Comparison of ENCODE assay signal across 1 cellular context in genomic region chr4:6308890-6309643, GRCh38.
A peak's percentile ranks its signal among the peaks of the same experiment; 100 is the strongest.
TF ChIP-seq lines count a peak whose summit lies in the region.

No MANE protein-coding gene starts in this region.

TF ChIP-seq in HepG2, 621 proteins besides CTCF, POLR2A, EP300 and RAD21 (continued from another document and continues in another):
- TF ChIP-seq, protein P1, sequence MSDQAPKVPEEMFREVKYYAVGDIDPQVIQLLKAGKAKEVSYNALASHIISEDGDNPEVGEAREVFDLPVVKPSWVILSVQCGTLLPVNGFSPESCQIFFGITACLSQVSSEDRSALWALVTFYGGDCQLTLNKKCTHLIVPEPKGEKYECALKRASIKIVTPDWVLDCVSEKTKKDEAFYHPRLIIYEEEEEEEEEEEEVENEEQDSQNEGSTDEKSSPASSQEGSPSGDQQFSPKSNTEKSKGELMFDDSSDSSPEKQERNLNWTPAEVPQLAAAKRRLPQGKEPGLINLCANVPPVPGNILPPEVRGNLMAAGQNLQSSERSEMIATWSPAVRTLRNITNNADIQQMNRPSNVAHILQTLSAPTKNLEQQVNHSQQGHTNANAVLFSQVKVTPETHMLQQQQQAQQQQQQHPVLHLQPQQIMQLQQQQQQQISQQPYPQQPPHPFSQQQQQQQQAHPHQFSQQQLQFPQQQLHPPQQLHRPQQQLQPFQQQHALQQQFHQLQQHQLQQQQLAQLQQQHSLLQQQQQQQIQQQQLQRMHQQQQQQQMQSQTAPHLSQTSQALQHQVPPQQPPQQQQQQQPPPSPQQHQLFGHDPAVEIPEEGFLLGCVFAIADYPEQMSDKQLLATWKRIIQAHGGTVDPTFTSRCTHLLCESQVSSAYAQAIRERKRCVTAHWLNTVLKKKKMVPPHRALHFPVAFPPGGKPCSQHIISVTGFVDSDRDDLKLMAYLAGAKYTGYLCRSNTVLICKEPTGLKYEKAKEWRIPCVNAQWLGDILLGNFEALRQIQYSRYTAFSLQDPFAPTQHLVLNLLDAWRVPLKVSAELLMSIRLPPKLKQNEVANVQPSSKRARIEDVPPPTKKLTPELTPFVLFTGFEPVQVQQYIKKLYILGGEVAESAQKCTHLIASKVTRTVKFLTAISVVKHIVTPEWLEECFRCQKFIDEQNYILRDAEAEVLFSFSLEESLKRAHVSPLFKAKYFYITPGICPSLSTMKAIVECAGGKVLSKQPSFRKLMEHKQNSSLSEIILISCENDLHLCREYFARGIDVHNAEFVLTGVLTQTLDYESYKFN (CRISPR knock-in tag; conservative IDR thresholded peaks at IDR 0.05), result peak; percentile 31; the same call in 1 of the 2 replicates
- peak; percentile 48; the same call in 1 of the 2 replicates for TF ChIP-seq NKX3-1 (CRISPR knock-in tag; IDR thresholded peaks at IDR 0.05)
- TF ChIP-seq MEIS2 (CRISPR knock-in tag; IDR thresholded peaks at IDR 0.05), result no peak; the same call in 1 of the 2 replicates
- TF ChIP-seq, protein P2, sequence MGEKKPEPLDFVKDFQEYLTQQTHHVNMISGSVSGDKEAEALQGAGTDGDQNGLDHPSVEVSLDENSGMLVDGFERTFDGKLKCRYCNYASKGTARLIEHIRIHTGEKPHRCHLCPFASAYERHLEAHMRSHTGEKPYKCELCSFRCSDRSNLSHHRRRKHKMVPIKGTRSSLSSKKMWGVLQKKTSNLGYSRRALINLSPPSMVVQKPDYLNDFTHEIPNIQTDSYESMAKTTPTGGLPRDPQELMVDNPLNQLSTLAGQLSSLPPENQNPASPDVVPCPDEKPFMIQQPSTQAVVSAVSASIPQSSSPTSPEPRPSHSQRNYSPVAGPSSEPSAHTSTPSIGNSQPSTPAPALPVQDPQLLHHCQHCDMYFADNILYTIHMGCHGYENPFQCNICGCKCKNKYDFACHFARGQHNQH (CRISPR knock-in tag; IDR thresholded peaks at IDR 0.05), result no peak; the same call in 1 of the 2 replicates
- TF ChIP-seq ZNF484 (CRISPR knock-in tag; IDR thresholded peaks at IDR 0.05; ENCODE audit: borderline replicate concordance, low read depth), result no peak
- TF ChIP-seq, protein P3, sequence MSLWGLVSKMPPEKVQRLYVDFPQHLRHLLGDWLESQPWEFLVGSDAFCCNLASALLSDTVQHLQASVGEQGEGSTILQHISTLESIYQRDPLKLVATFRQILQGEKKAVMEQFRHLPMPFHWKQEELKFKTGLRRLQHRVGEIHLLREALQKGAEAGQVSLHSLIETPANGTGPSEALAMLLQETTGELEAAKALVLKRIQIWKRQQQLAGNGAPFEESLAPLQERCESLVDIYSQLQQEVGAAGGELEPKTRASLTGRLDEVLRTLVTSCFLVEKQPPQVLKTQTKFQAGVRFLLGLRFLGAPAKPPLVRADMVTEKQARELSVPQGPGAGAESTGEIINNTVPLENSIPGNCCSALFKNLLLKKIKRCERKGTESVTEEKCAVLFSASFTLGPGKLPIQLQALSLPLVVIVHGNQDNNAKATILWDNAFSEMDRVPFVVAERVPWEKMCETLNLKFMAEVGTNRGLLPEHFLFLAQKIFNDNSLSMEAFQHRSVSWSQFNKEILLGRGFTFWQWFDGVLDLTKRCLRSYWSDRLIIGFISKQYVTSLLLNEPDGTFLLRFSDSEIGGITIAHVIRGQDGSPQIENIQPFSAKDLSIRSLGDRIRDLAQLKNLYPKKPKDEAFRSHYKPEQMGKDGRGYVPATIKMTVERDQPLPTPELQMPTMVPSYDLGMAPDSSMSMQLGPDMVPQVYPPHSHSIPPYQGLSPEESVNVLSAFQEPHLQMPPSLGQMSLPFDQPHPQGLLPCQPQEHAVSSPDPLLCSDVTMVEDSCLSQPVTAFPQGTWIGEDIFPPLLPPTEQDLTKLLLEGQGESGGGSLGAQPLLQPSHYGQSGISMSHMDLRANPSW (CRISPR knock-in tag; IDR thresholded peaks at IDR 0.05; ENCODE audit: borderline replicate concordance), result no peak; the same call in 1 of the 2 replicates
- no peak; the same call in none of the 2 replicates for TF ChIP-seq ZC3H13 (CRISPR knock-in tag; IDR thresholded peaks at IDR 0.05)
- no peak for TF ChIP-seq GPN1 (CRISPR knock-in tag; IDR thresholded peaks at IDR 0.05; ENCODE audit: borderline replicate concordance)
- TF ChIP-seq SMAD3 (CRISPR knock-in tag; IDR thresholded peaks at IDR 0.05), result no peak
- TF ChIP-seq ZNF672 (CRISPR knock-in tag; IDR thresholded peaks at IDR 0.05), result no peak
- peak; percentile 84 for TF ChIP-seq STAG1 (CRISPR knock-in tag; IDR thresholded peaks at IDR 0.05)
- no peak for TF ChIP-seq MIER2 (CRISPR knock-in tag; IDR thresholded peaks at IDR 0.05)
- no peak for TF ChIP-seq KDM4B (CRISPR knock-in tag; IDR thresholded peaks at IDR 0.05)
- no peak for TF ChIP-seq MZF1 (CRISPR knock-in tag; IDR thresholded peaks at IDR 0.05; ENCODE audit: borderline replicate concordance)
- no peak for TF ChIP-seq RBM39 (IDR thresholded peaks at IDR 0.05; ENCODE audit: low read depth, low read length, poor library complexity, severe bottlenecking)
- TF ChIP-seq ZBTB1 (CRISPR knock-in tag; IDR thresholded peaks at IDR 0.05; ENCODE audit: borderline replicate concordance), result no peak
- TF ChIP-seq, protein P4, sequence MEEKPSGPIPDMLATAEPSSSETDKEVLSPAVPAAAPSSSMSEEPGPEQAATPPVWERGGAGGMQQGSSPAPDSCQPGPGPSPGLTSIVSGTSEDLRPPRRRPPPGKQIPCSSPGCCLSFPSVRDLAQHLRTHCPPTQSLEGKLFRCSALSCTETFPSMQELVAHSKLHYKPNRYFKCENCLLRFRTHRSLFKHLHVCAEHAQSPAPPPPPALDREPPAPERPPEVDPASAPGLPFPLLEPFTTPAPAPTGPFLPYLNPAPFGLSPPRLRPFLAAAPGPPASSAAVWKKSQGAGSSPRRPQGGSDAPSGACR (CRISPR knock-in tag; IDR thresholded peaks at IDR 0.05), result no peak
- no peak for TF ChIP-seq RFX3 (CRISPR knock-in tag; IDR thresholded peaks at IDR 0.05)
- TF ChIP-seq, protein P5, sequence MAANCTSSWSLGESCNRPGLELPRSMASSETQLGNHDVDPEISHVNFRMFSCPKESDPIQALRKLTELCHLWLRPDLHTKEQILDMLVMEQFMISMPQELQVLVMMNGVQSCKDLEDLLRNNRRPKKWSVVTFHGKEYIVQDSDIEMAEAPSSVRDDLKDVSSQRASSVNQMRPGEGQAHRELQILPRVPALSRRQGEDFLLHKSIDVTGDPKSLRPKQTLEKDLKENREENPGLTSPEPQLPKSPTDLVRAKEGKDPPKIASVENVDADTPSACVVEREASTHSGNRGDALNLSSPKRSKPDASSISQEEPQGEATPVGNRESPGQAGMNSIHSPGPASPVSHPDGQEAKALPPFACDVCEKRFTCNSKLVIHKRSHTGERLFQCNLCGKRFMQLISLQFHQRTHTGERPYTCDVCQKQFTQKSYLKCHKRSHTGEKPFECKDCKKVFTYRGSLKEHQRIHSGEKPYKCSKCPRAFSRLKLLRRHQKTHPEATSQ (CRISPR knock-in tag; IDR thresholded peaks at IDR 0.05; ENCODE audit: borderline replicate concordance), result no peak
- TF ChIP-seq ISL2 (CRISPR knock-in tag; IDR thresholded peaks at IDR 0.05), result 0 out of 2 replicates have a peak, but pooled peaks have one; percentile 15
- TF ChIP-seq TARDBP (CRISPR knock-in tag; IDR thresholded peaks at IDR 0.05), result peak; percentile 80
- no peak for TF ChIP-seq TP53 (CRISPR knock-in tag; conservative IDR thresholded peaks at IDR 0.05)
- TF ChIP-seq HOXA5 (CRISPR knock-in tag; IDR thresholded peaks at IDR 0.05), result peak; percentile 79
- TF ChIP-seq ELF4 (CRISPR knock-in tag; IDR thresholded peaks at IDR 0.05; ENCODE audit: borderline replicate concordance), result no peak
- no peak for TF ChIP-seq NR2F1 (CRISPR knock-in tag; IDR thresholded peaks at IDR 0.05)
- TF ChIP-seq ZNF282 (IDR thresholded peaks at IDR 0.05; ENCODE audit: partially characterized antibody), result no peak
- peak; percentile 76; the same call in 1 of the 2 replicates for TF ChIP-seq MTA1 (CRISPR knock-in tag; IDR thresholded peaks at IDR 0.05; ENCODE audit: borderline replicate concordance)
- peak; percentile 81 for TF ChIP-seq MYPOP (CRISPR knock-in tag; IDR thresholded peaks at IDR 0.05)
- no peak for TF ChIP-seq TAF15 (IDR thresholded peaks at IDR 0.05; ENCODE audit: low read depth, low read length, poor library complexity, severe bottlenecking)
- 0 out of 2 replicates have a peak, but pooled peaks have one; percentile 45 for TF ChIP-seq ZBTB7A (CRISPR knock-in tag; IDR thresholded peaks at IDR 0.05)
- TF ChIP-seq ZFP36L2 (CRISPR knock-in tag; IDR thresholded peaks at IDR 0.05), result no peak; the same call in 1 of the 2 replicates
- no peak for TF ChIP-seq KAT2B (IDR thresholded peaks at IDR 0.05; ENCODE audit: borderline replicate concordance, low read depth, low read length)
- no peak for TF ChIP-seq MTERF4 (CRISPR knock-in tag; IDR thresholded peaks at IDR 0.05)
- TF ChIP-seq, protein P6, sequence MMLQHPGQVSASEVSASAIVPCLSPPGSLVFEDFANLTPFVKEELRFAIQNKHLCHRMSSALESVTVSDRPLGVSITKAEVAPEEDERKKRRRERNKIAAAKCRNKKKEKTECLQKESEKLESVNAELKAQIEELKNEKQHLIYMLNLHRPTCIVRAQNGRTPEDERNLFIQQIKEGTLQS (CRISPR knock-in tag; IDR thresholded peaks at IDR 0.05), result no peak
- no peak for TF ChIP-seq DPF2 (CRISPR knock-in tag; IDR thresholded peaks at IDR 0.05; ENCODE audit: borderline replicate concordance, low read depth)
- TF ChIP-seq TCF7 (IDR thresholded peaks at IDR 0.05; ENCODE audit: low read depth), result no peak
- TF ChIP-seq KDM1A (CRISPR knock-in tag; IDR thresholded peaks at IDR 0.05), result no peak
- no peak for TF ChIP-seq ZNF121 (CRISPR knock-in tag; IDR thresholded peaks at IDR 0.05)
- TF ChIP-seq SMARCE1 (IDR thresholded peaks at IDR 0.05; ENCODE audit: borderline replicate concordance), result no peak
- TF ChIP-seq ZEB1 (IDR thresholded peaks at IDR 0.05; ENCODE audit: insufficient replicate concordance, low read depth), result no peak
- peak; percentile 35; the same call in 1 of the 2 replicates for TF ChIP-seq TBX2 (CRISPR knock-in tag; IDR thresholded peaks at IDR 0.05; ENCODE audit: borderline replicate concordance)
- TF ChIP-seq ZNF451 (CRISPR knock-in tag; IDR thresholded peaks at IDR 0.05), result peak; percentile 90
- no peak for TF ChIP-seq ZNF589 (CRISPR knock-in tag; conservative IDR thresholded peaks at IDR 0.05)
- no peak for TF ChIP-seq CENPX (CRISPR knock-in tag; IDR thresholded peaks at IDR 0.05)
- 0 out of 2 replicates have a peak, but pooled peaks have one; percentile 20 for TF ChIP-seq ZNF879 (CRISPR knock-in tag; IDR thresholded peaks at IDR 0.05)
- TF ChIP-seq, protein P7, sequence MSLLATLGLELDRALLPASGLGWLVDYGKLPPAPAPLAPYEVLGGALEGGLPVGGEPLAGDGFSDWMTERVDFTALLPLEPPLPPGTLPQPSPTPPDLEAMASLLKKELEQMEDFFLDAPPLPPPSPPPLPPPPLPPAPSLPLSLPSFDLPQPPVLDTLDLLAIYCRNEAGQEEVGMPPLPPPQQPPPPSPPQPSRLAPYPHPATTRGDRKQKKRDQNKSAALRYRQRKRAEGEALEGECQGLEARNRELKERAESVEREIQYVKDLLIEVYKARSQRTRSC (CRISPR knock-in tag; IDR thresholded peaks at IDR 0.05; ENCODE audit: low read depth), result no peak
- TF ChIP-seq ZNF503 (CRISPR knock-in tag; IDR thresholded peaks at IDR 0.05), result no peak; the same call in 1 of the 2 replicates
- peak; percentile 53 for TF ChIP-seq PTBP1 (IDR thresholded peaks at IDR 0.05; ENCODE audit: low read depth, low read length, poor library complexity, severe bottlenecking)
- no peak for TF ChIP-seq RFXANK (CRISPR knock-in tag; IDR thresholded peaks at IDR 0.05)
- TF ChIP-seq CEBPG (CRISPR knock-in tag; IDR thresholded peaks at IDR 0.05), result no peak
- peak; percentile 77 for TF ChIP-seq ZNF274 (CRISPR knock-in tag; IDR thresholded peaks at IDR 0.05)
- TF ChIP-seq, protein P8, sequence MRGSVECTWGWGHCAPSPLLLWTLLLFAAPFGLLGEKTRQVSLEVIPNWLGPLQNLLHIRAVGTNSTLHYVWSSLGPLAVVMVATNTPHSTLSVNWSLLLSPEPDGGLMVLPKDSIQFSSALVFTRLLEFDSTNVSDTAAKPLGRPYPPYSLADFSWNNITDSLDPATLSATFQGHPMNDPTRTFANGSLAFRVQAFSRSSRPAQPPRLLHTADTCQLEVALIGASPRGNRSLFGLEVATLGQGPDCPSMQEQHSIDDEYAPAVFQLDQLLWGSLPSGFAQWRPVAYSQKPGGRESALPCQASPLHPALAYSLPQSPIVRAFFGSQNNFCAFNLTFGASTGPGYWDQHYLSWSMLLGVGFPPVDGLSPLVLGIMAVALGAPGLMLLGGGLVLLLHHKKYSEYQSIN (CRISPR knock-in tag; IDR thresholded peaks at IDR 0.05; ENCODE audit: borderline replicate concordance), result no peak
- TF ChIP-seq ZNF33A (CRISPR knock-in tag; IDR thresholded peaks at IDR 0.05; ENCODE audit: borderline replicate concordance), result peak; percentile 40; the same call in 1 of the 2 replicates
- peak; percentile 86; the same call in 1 of the 2 replicates for TF ChIP-seq KDM5B (CRISPR knock-in tag; IDR thresholded peaks at IDR 0.05; ENCODE audit: borderline replicate concordance)
- TF ChIP-seq NBN (conservative IDR thresholded peaks at IDR 0.05), result no peak
- TF ChIP-seq ZNF720 (CRISPR knock-in tag; IDR thresholded peaks at IDR 0.05), result no peak
